16 cellular contexts compared by ENCODE assay signal in genomic region chr10:7084255-7085005, GRCh38.
A peak's percentile ranks its signal among the peaks of the same experiment; 100 is the strongest.
DNase-seq lines count a peak whose midpoint lies in the region; ATAC-seq, FAIRE-seq and TF ChIP-seq lines count a peak whose summit lies in the region.
"Had no signal": no experiment of that assay in that cellular context is flagged by ENCODE, and none has a peak within 500 bp of the region (broad histone marks: within the 10 kb centered on the region; RNA-seq: fewer than 3 reads in every experiment).

No MANE protein-coding gene starts in this region.

- H3K4me1 ChIP-seq in A673 (ENCODE audit: insufficient read depth, low read length, poor library complexity, severe bottlenecking), result no peaks in the 10 kb centered on the region

- peak; percentile 64 for FAIRE-seq in islet of Langerhans (lab: Jason Lieb, UNC)
- FAIRE-seq: D721Med had no signal

- no peaks in the 10 kb centered on the region for H3K9me3 ChIP-seq in A673 (ENCODE audit: low read depth, low read length, poor library complexity, severe bottlenecking)
- H3K9me3 ChIP-seq: body of pancreas had no signal

- POLR2A ChIA-PET in A673 (lab: Charles Lee; ENCODE audit: low non-redundant PET), result no interaction called here

- no peaks in the 10 kb centered on the region for H3K36me3 ChIP-seq in A673 (ENCODE audit: insufficient read depth, low read length, poor library complexity, severe bottlenecking)

- CTCF ChIA-PET in A673 (lab: Charles Lee), result no interaction called here

- no peak overlapping the region for H3K4me3 ChIP-seq in LNCaP clone FGC (ENCODE audit: low read depth, low read length)
- H3K4me3 ChIP-seq in A673 (ENCODE audit: low read depth, low read length, poor library complexity, severe bottlenecking), result no peak overlapping the region
- H3K4me3 ChIP-seq: body of pancreas had no signal

- ATAC-seq in HG03571 (IDR thresholded peaks at IDR 0.05; ENCODE audit: unreplicated experiment), result no peak
- no peak for ATAC-seq in HG02852 (IDR thresholded peaks at IDR 0.05; ENCODE audit: unreplicated experiment)
- no peak for ATAC-seq in GM21360 (IDR thresholded peaks at IDR 0.05; ENCODE audit: unreplicated experiment)
- ATAC-seq: body of pancreas; naive thymus-derived CD4-positive, alpha-beta T cell; Panc1 had no signal

- intact Hi-C loops in A673 (cut with micrococcal nuclease; ENCODE audit: unreplicated experiment), result no loop called here

- H3K27me3 ChIP-seq in A673 (replicated peaks; ENCODE audit: insufficient read depth, low read depth, low read length, poor library complexity), result peaks cover 83% of the 10 kb centered on the region
- H3K27me3 ChIP-seq: body of pancreas had no signal

- TF ChIP-seq CTCF in LNCaP clone FGC (IDR thresholded peaks at IDR 0.05; ENCODE audit: control insufficient read depth, extremely low read depth, insufficient read depth), result no peak
- no peak for TF ChIP-seq CTCF in A673 (conservative IDR thresholded peaks at IDR 0.05; ENCODE audit: low read depth, low read length)

- DNase-seq in AML-193 (lab: John Stamatoyannopoulos, UW) (peak; percentile 89 to 92), LNCaP clone FGC (ENCODE audit: low read depth) (peak; percentile 26), SKM-1 treated with dmso at 0.1 percent for 144 hours (lab: John Stamatoyannopoulos, UW; ENCODE audit: unreplicated experiment) (peak; percentile 50), A673 (ENCODE audit: low spot score) (no peak)
- DNase-seq: ACHN; body of pancreas; naive thymus-derived CD4-positive, alpha-beta T cell; NCI-H1105; stimulated activated CD4-positive, alpha-beta T cell treated with anti-CD3 and anti-CD28 coated beads, Interleukin-1b, Interleukin-23, amount 100 ng/mL, for 48 hours; SW 1271 had no signal

- no TSS peak for BruUV-seq in A673 (replicated peaks; lab: Mats Ljungman, UMichigan)

- H3K27ac ChIP-seq in A673 (ENCODE audit: low read depth, low read length, poor library complexity, severe bottlenecking), result no peak overlapping the region
- H3K27ac ChIP-seq: body of pancreas had no signal
